In genomic region chr14:54760866-54761265, GRCh38 we compare ENCODE assay signal across 33 cellular contexts.
"Had no signal": no experiment of that assay in that cellular context is flagged by ENCODE, and none has a peak within 500 bp of the region (broad histone marks: within the 10 kb centered on the region; RNA-seq: fewer than 3 reads in every experiment).

No MANE protein-coding gene starts in this region.

- H3K4me3 Mint-ChIP-seq: activated B cell treated with CpG ODN at 0.5 μM for 24 hours; activated CD4-positive, alpha-beta memory T cell treated with anti-CD3 and anti-CD28 coated beads for 36 hours; activated naive CD4-positive, alpha-beta T cell treated with anti-CD3 and anti-CD28 coated beads for 36 hours; activated naive CD8-positive, alpha-beta T cell treated with anti-CD3 and anti-CD28 coated beads, Interleukin-2, amount 10 ng/mL, durations not matched to agents 7 days and 5 days; activated T-cell treated with anti-CD3 and anti-CD28 coated beads, Interleukin-2, amount 50 U/mL, for 4 hours; activated T-helper 1 cell treated with anti-CD3 and anti-CD28 coated beads, Interleukin-12 subunit alpha, Interleukin-12 subunit beta, Interleukin-2, Interleukin-4 antibody, amounts not matched to agents 30 ng/mL and 10 ng/mL and 1 ng/mL, durations not matched to agents 14 hours and 24 hours and 36 hours; T-cell had no signal

- H3K9me3 Mint-ChIP-seq: activated B cell treated with CpG ODN at 0.5 μM for 24 hours; activated CD4-positive, alpha-beta memory T cell treated with anti-CD3 and anti-CD28 coated beads for 36 hours; activated naive CD4-positive, alpha-beta T cell treated with anti-CD3 and anti-CD28 coated beads for 36 hours; activated naive CD8-positive, alpha-beta T cell treated with anti-CD3 and anti-CD28 coated beads, Interleukin-2, amount 10 ng/mL, durations not matched to agents 7 days and 5 days; activated T-cell treated with anti-CD3 and anti-CD28 coated beads, Interleukin-2, amount 50 U/mL, for 4 hours; activated T-helper 1 cell treated with anti-CD3 and anti-CD28 coated beads, Interleukin-12 subunit alpha, Interleukin-12 subunit beta, Interleukin-2, Interleukin-4 antibody, amounts not matched to agents 30 ng/mL and 10 ng/mL and 1 ng/mL, durations not matched to agents 14 hours and 24 hours and 36 hours; T-cell had no signal

- H3K27ac ChIP-seq: body of pancreas, breast epithelium, Peyer's patch, RWPE1, VCaP had no signal

- H3K4me1 Mint-ChIP-seq: activated B cell treated with CpG ODN at 0.5 μM for 24 hours had no signal

- H3K9me3 ChIP-seq: ascending aorta, body of pancreas, breast epithelium, Peyer's patch had no signal

- ATAC-seq: activated T-cell treated with anti-CD3 and anti-CD28 coated beads, Interleukin-2, amount 50 U/mL, for 4 hours; body of pancreas; PC-3; Right ventricle myocardium inferior; SK-N-SH treated with all-trans-retinoic acid at 6 μM for 48 hours; T-cell had no signal

- H3K27me3 ChIP-seq: ascending aorta, body of pancreas, breast epithelium, Peyer's patch had no signal

- H3K4me3 ChIP-seq: ascending aorta, body of pancreas, breast epithelium, Peyer's patch had no signal

- DNase-seq: activated B cell treated with CpG ODN at 0.5 μM for 24 hours; activated CD4-positive, alpha-beta memory T cell treated with anti-CD3 and anti-CD28 coated beads for 36 hours; activated CD4-positive, alpha-beta T cell treated with anti-CD3 and anti-CD28 coated beads for 4 hours; activated CD4-positive, alpha-beta T cell treated with anti-CD3 and anti-CD28 coated beads, Interleukin-2, amount 50 U/mL, for 1 hour; activated CD4-positive, CD25-positive, alpha-beta regulatory T cell treated with anti-CD3 and anti-CD28 coated beads, Interleukin-2, amount 50 U/mL, for 72 hours; activated CD8-positive, alpha-beta memory T cell treated with anti-CD3 and anti-CD28 coated beads, Interleukin-2, amount 50 U/mL, for 4 hours; activated gamma-delta T cell treated with Interleukin-2 at 50 U/mL for 16 hours; activated naive CD4-positive, alpha-beta T cell treated with anti-CD3 and anti-CD28 coated beads for 36 hours; activated naive CD8-positive, alpha-beta T cell treated with anti-CD3 and anti-CD28 coated beads, Interleukin-2, amount 10 ng/mL, durations not matched to agents 7 days and 5 days; activated T-cell treated with anti-CD3 and anti-CD28 coated beads for 4 hours; activated T-cell treated with anti-CD3 and anti-CD28 coated beads, Interleukin-2, amount 50 U/mL, for 4 hours; body of pancreas; cerebellar nuclear complex; NCI-H1105; NCI-H1417 treated with DMSO at 0.1 percent for 48 hours; NCI-H187 treated with DMSO at 0.1 percent for 48 hours; NCI-H2081; NCI-H345; NCI-H524 treated with DMSO at 0.1 percent for 48 hours; NK-92 treated with Interleukin-12 subunit alpha and Interleukin-12 subunit beta, amount 100 ng/mL, for 24 hours; PC-3; SIG-M5; T-cell; T-helper 2 cell; T-helper 9 cell had no signal

- H3K36me3 ChIP-seq: breast epithelium had no signal

- H3K27me3 Mint-ChIP-seq: activated B cell treated with CpG ODN at 0.5 μM for 24 hours; activated CD4-positive, alpha-beta memory T cell treated with anti-CD3 and anti-CD28 coated beads for 36 hours; activated naive CD8-positive, alpha-beta T cell treated with anti-CD3 and anti-CD28 coated beads, Interleukin-2, amount 10 ng/mL, durations not matched to agents 7 days and 5 days had no signal

- H3K27ac Mint-ChIP-seq: activated B cell treated with CpG ODN at 0.5 μM for 24 hours; activated CD4-positive, alpha-beta memory T cell treated with anti-CD3 and anti-CD28 coated beads for 36 hours; activated naive CD4-positive, alpha-beta T cell treated with anti-CD3 and anti-CD28 coated beads for 36 hours; activated naive CD8-positive, alpha-beta T cell treated with anti-CD3 and anti-CD28 coated beads, Interleukin-2, amount 10 ng/mL, durations not matched to agents 7 days and 5 days; activated T-helper 1 cell treated with anti-CD3 and anti-CD28 coated beads, Interleukin-12 subunit alpha, Interleukin-12 subunit beta, Interleukin-2, Interleukin-4 antibody, amounts not matched to agents 30 ng/mL and 10 ng/mL and 1 ng/mL, durations not matched to agents 14 hours and 24 hours and 36 hours; T-cell had no signal

- H3K36me3 Mint-ChIP-seq: activated CD4-positive, alpha-beta memory T cell treated with anti-CD3 and anti-CD28 coated beads for 36 hours; T-cell had no signal

- H3K4me1 ChIP-seq: body of pancreas, breast epithelium, Peyer's patch had no signal
